ENCODE assay signal across 32 cellular contexts in genomic region chr17:59916446-59916845, GRCh38.
"Had no signal": no experiment of that assay in that cellular context is flagged by ENCODE, and none has a peak within 500 bp of the region (broad histone marks: within the 10 kb centered on the region; RNA-seq: fewer than 3 reads in every experiment).

No MANE protein-coding gene starts in this region.

- H3K9me3 Mint-ChIP-seq: activated B cell treated with CpG ODN at 0.5 μM for 24 hours; activated CD4-positive, alpha-beta T cell treated with anti-CD3 and anti-CD28 coated beads, Interleukin-2, amount 10 ng/mL, durations not matched to agents 24 days and 14 days; activated CD8-positive, alpha-beta T cell treated with anti-CD3 and anti-CD28 coated beads for 36 hours; activated naive CD4-positive, alpha-beta T cell treated with anti-CD3 and anti-CD28 coated beads for 36 hours; activated naive CD4-positive, alpha-beta T cell treated with anti-CD3 and anti-CD28 coated beads, Interleukin-2, amount 50 U/mL, for 72 hours; activated T-helper 1 cell treated with anti-CD3 and anti-CD28 coated beads, Interleukin-12 subunit alpha, Interleukin-12 subunit beta, Interleukin-2, Interleukin-4 antibody, amounts not matched to agents 30 ng/mL and 10 ng/mL and 1 ng/mL, durations not matched to agents 14 hours and 24 hours and 36 hours had no signal

- H3K27me3 Mint-ChIP-seq: activated B cell treated with CpG ODN at 0.5 μM for 24 hours; activated CD4-positive, alpha-beta T cell treated with anti-CD3 and anti-CD28 coated beads, Interleukin-2, amount 10 ng/mL, durations not matched to agents 24 days and 14 days; activated CD8-positive, alpha-beta T cell treated with anti-CD3 and anti-CD28 coated beads for 36 hours had no signal

- H3K27me3 ChIP-seq: adrenal gland, body of pancreas, breast epithelium, Peyer's patch, SJSA1 had no signal

- H3K4me1 ChIP-seq: breast epithelium, Peyer's patch, SJSA1 had no signal

- DNase-seq: activated B cell treated with CpG ODN at 0.5 μM for 24 hours; activated CD4-positive, alpha-beta T cell treated with anti-CD3 and anti-CD28 coated beads, Interleukin-2, amount 10 ng/mL, durations not matched to agents 24 days and 14 days; activated CD4-positive, alpha-beta T cell treated with anti-CD3 and anti-CD28 coated beads, Interleukin-2, amount 50 U/mL, for 4 hours; activated CD4-positive, CD25-positive, alpha-beta regulatory T cell treated with anti-CD3 and anti-CD28 coated beads, Interleukin-2, amount 50 U/mL, for 72 hours; activated CD8-positive, alpha-beta T cell treated with anti-CD3 and anti-CD28 coated beads for 36 hours; activated gamma-delta T cell treated with Interleukin-2 at 50 U/mL for 16 hours; activated naive CD4-positive, alpha-beta T cell treated with anti-CD3 and anti-CD28 coated beads for 36 hours; adrenal gland; body of pancreas; NCI-H1092 treated with DMSO at 0.1 percent for 48 hours; NCI-H1417; NCI-H146; NCI-H187; NCI-H2029 treated with DMSO at 0.1 percent for 48 hours; NCI-H2107; NCI-H2171; NCI-H510A; NCI-H526; NCI-H748 treated with DMSO at 0.1 percent for 48 hours; NK-92 treated with Interleukin-12 subunit alpha and Interleukin-12 subunit beta, amount 100 ng/mL, for 24 hours; PC-3; Peyer's patch; RPMI8226; SHP77 treated with DMSO at 0.1 percent for 48 hours; SK-N-SH; T-helper 2 cell; T-helper 9 cell had no signal

- H3K36me3 ChIP-seq: breast epithelium had no signal

- H3K27ac Mint-ChIP-seq: activated B cell treated with CpG ODN at 0.5 μM for 24 hours; activated CD4-positive, alpha-beta T cell treated with anti-CD3 and anti-CD28 coated beads, Interleukin-2, amount 10 ng/mL, durations not matched to agents 24 days and 14 days; activated CD8-positive, alpha-beta T cell treated with anti-CD3 and anti-CD28 coated beads for 36 hours; activated naive CD4-positive, alpha-beta T cell treated with anti-CD3 and anti-CD28 coated beads for 36 hours; activated naive CD4-positive, alpha-beta T cell treated with anti-CD3 and anti-CD28 coated beads, Interleukin-2, amount 50 U/mL, for 72 hours; activated T-helper 1 cell treated with anti-CD3 and anti-CD28 coated beads, Interleukin-12 subunit alpha, Interleukin-12 subunit beta, Interleukin-2, Interleukin-4 antibody, amounts not matched to agents 30 ng/mL and 10 ng/mL and 1 ng/mL, durations not matched to agents 14 hours and 24 hours and 36 hours had no signal

- H3K4me1 Mint-ChIP-seq: activated B cell treated with CpG ODN at 0.5 μM for 24 hours; activated CD4-positive, alpha-beta T cell treated with anti-CD3 and anti-CD28 coated beads, Interleukin-2, amount 10 ng/mL, durations not matched to agents 24 days and 14 days had no signal

- H3K4me3 ChIP-seq: adrenal gland, body of pancreas, breast epithelium, Peyer's patch, SJSA1 had no signal

- H3K27ac ChIP-seq: adrenal gland, body of pancreas, breast epithelium, Peyer's patch, SJSA1, VCaP had no signal

- H3K4me3 Mint-ChIP-seq: activated B cell treated with CpG ODN at 0.5 μM for 24 hours; activated CD4-positive, alpha-beta T cell treated with anti-CD3 and anti-CD28 coated beads, Interleukin-2, amount 10 ng/mL, durations not matched to agents 24 days and 14 days; activated CD8-positive, alpha-beta T cell treated with anti-CD3 and anti-CD28 coated beads for 36 hours; activated naive CD4-positive, alpha-beta T cell treated with anti-CD3 and anti-CD28 coated beads for 36 hours; activated T-helper 1 cell treated with anti-CD3 and anti-CD28 coated beads, Interleukin-12 subunit alpha, Interleukin-12 subunit beta, Interleukin-2, Interleukin-4 antibody, amounts not matched to agents 30 ng/mL and 10 ng/mL and 1 ng/mL, durations not matched to agents 14 hours and 24 hours and 36 hours had no signal

- ATAC-seq: activated CD8-positive, alpha-beta T cell treated with anti-CD3 and anti-CD28 coated beads for 36 hours; activated naive CD4-positive, alpha-beta T cell treated with anti-CD3 and anti-CD28 coated beads, Interleukin-2, amount 50 U/mL, for 72 hours; body of pancreas; PC-3 had no signal

- H3K9me3 ChIP-seq: adrenal gland, breast epithelium, Peyer's patch, SJSA1, SK-N-SH had no signal
